ENCODE assay signal across 27 cellular contexts in the genomic region with DNA sequence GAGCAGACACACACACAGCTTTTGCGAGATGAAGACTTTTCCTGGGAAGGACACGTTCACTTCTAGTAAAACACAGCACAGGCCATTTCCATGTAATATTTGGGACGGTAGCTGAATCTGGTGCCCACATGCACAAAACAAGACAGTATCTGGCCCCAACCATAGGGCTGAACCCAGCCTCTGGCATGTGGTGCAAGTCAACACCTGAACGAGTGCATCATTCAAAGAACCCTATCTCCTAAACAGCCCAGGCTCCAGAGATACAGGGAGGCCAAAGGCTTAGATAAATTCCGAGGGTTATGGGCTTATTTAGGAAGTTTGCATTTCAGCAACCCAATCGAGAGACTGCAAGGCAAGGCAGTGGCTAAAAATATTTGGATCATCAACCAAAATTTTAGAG. TPM values are rescaled to one million over a fixed set of nuclear protein-coding genes. Genes with fewer than 3 reads are reported as not detected.
DNase-seq lines count a peak whose midpoint lies in the region; FAIRE-seq and TF ChIP-seq lines count a peak whose summit lies in the region.
"Had no signal": no experiment of that assay in that cellular context is flagged by ENCODE, and none has a peak within 500 bp of the region (broad histone marks: within the 10 kb centered on the region; RNA-seq: fewer than 3 reads in every experiment).

No MANE protein-coding gene starts in this region.

- POLR2A ChIA-PET in CD8-positive, alpha-beta memory T cell (lab: Charles Lee) = no interaction called here

- no peak for TF ChIP-seq POLR2A in testis (IDR thresholded peaks at IDR 0.05)

- H3K36me3 ChIP-seq in CD8-positive, alpha-beta memory T cell (ENCODE audit: insufficient read depth, low read length) = no peaks in the 10 kb centered on the region
- H3K36me3 ChIP-seq in WERI-Rb-1 (peaks cover 13% of the 10 kb centered on the region), kidney (ENCODE audit: control insufficient read depth in 1 of 2, insufficient read depth in 2 of 2, low read length in 2 of 2) (peaks cover 3 to 5% of the 10 kb centered on the region in 2 donors), testis (ENCODE audit: low read depth, missing control alignments) (no peaks in the 10 kb centered on the region)
- H3K36me3 ChIP-seq: pancreas had no signal

- intact Hi-C loops in kidney (cut with DNase I) = no loop called here
- intact Hi-C loops in testis (cut with DNase I; ENCODE audit: low total_unique reads) = no loop called here

- H3K27me3 ChIP-seq in CD8-positive, alpha-beta memory T cell (ENCODE audit: insufficient read depth, low read length, poor library complexity, severe bottlenecking) = no peaks in the 10 kb centered on the region
- H3K27me3 ChIP-seq in WERI-Rb-1 (ENCODE audit: insufficient read depth, low read depth, severe bottlenecking) (no peaks in the 10 kb centered on the region), testis (no peaks in the 10 kb centered on the region)
- H3K27me3 ChIP-seq: heart left ventricle, pancreas had no signal

- peaks cover under 1 to 10% of the 10 kb centered on the region in 2 donors for H3K27me3 Mint-ChIP-seq in CD8-positive, alpha-beta memory T cell

- peak overlapping the region in 5 of 7 donors; percentile 66 to 89 (median 79) for H3K4me3 Mint-ChIP-seq in CD8-positive, alpha-beta memory T cell
- H3K4me3 Mint-ChIP-seq: activated CD8-positive, alpha-beta T cell treated with anti-CD3 and anti-CD28 coated beads, Interleukin-2, amount 10 ng/mL, durations not matched to agents 7 days and 5 days; stimulated activated effector memory CD8-positive, alpha-beta T cell treated with anti-CD3 and anti-CD28 coated beads, Interleukin-12 subunit alpha, Interleukin-12 subunit beta, amount 100 ng/mL, for 72 hours had no signal

- peak overlapping the region in 2 of 8 donors; percentile 52 to 72 for H3K27ac Mint-ChIP-seq in CD8-positive, alpha-beta memory T cell
- H3K27ac Mint-ChIP-seq: activated CD8-positive, alpha-beta T cell treated with anti-CD3 and anti-CD28 coated beads, Interleukin-2, amount 10 ng/mL, durations not matched to agents 7 days and 5 days; activated naive CD8-positive, alpha-beta T cell treated with anti-CD3 and anti-CD28 coated beads for 36 hours; activated T-cell treated with anti-CD3 and anti-CD28 coated beads, Interleukin-2, amount 50 U/mL, for 72 hours; CD8-positive, alpha-beta T cell; stimulated activated effector memory CD8-positive, alpha-beta T cell treated with anti-CD3 and anti-CD28 coated beads, Interleukin-12 subunit alpha, Interleukin-12 subunit beta, amount 100 ng/mL, for 72 hours had no signal

- H3K9me3 ChIP-seq in CD8-positive, alpha-beta memory T cell (ENCODE audit: low read length) = no peaks in the 10 kb centered on the region
- H3K9me3 ChIP-seq in WERI-Rb-1 (ENCODE audit: severe bottlenecking) = peaks cover 3% of the 10 kb centered on the region
- H3K9me3 ChIP-seq in kidney (ENCODE audit: control insufficient read depth in 1 of 2, low read length in 2 of 2) = peaks cover 0 to under 1% of the 10 kb centered on the region in 2 donors
- H3K9me3 ChIP-seq in testis = no peaks in the 10 kb centered on the region
- H3K9me3 ChIP-seq: pancreas had no signal

- peaks cover 13% of the 10 kb centered on the region for H3K4me1 ChIP-seq in CD8-positive, alpha-beta memory T cell (ENCODE audit: insufficient read depth, low read length)
- H3K4me1 ChIP-seq in kidney (ENCODE audit: control insufficient read depth in 1 of 2, insufficient read depth in 1 of 2, low read depth in 1 of 2, low read length in 2 of 2) = peaks cover 0 to 4% of the 10 kb centered on the region in 2 donors
- no peaks in the 10 kb centered on the region for H3K4me1 ChIP-seq in testis
- H3K4me1 ChIP-seq: pancreas had no signal

- TF ChIP-seq CTCF in WERI-Rb-1 (IDR thresholded peaks at IDR 0.05; ENCODE audit: low read depth, low read length) (no peak), kidney (IDR thresholded peaks at IDR 0.05; ENCODE audit: borderline replicate concordance, extremely low read depth, insufficient read depth) (no peak), testis (IDR thresholded peaks at IDR 0.05) (no peak)

- no peak for DNase-seq in CD8-positive, alpha-beta memory T cell
- DNase-seq in WERI-Rb-1 (peak; percentile 5), kidney (peak; percentile 6), testis (peak; percentile 13), amygdala (lab: John Stamatoyannopoulos, UW) (no peak), NCI-H2227 treated with DMSO at 0.1 percent for 48 hours (lab: John Stamatoyannopoulos, UW) (no peak)
- DNase-seq in activated CD4-positive, alpha-beta T cell treated with anti-CD3 and anti-CD28 coated beads for 1 hour = no peak
- DNase-seq: activated CD8-positive, alpha-beta T cell treated with anti-CD3 and anti-CD28 coated beads, Interleukin-2, amount 10 ng/mL, durations not matched to agents 7 days and 5 days; activated naive CD8-positive, alpha-beta T cell treated with anti-CD3 and anti-CD28 coated beads for 36 hours; activated T-cell treated with anti-CD3 and anti-CD28 coated beads, Interleukin-2, amount 50 U/mL, for 72 hours; caudate nucleus; DMS153; heart left ventricle; Karpas-422; MV-4-11; NCI-H187; NCI-H526 treated with DMSO at 0.1 percent for 48 hours; SHP77 treated with DMSO at 0.1 percent for 48 hours; stimulated activated CD4-positive, alpha-beta T cell treated with anti-CD3 and anti-CD28 coated beads, Interleukin-2, amount 100 ng/mL, for 48 hours; SW 1271; T1000 had no signal

- 65 to 82% methylated on average over 6 of the region's 6 CpGs for WGBS in testis, 2 donors

- peaks cover 15 to 19% (median 15%) of the 10 kb centered on the region in 3 donors for H3K4me1 Mint-ChIP-seq in CD8-positive, alpha-beta memory T cell

- CTCF ChIA-PET in CD8-positive, alpha-beta memory T cell (lab: Charles Lee) = no interaction called here

- H3K4me3 ChIP-seq in CD8-positive, alpha-beta memory T cell (ENCODE audit: low read length) = no peak overlapping the region
- H3K4me3 ChIP-seq in WERI-Rb-1 (ENCODE audit: low read depth, low read length) = no peak overlapping the region
- no peak overlapping the region for H3K4me3 ChIP-seq in kidney (ENCODE audit: low read length in 2 of 2)
- H3K4me3 ChIP-seq in testis = no peak overlapping the region
- H3K4me3 ChIP-seq: heart left ventricle, pancreas had no signal

- no peak overlapping the region for H3K9ac ChIP-seq in kidney (ENCODE audit: low read length in 2 of 2)

- no peak for FAIRE-seq in kidney (lab: Jason Lieb, UNC)
- FAIRE-seq: astrocyte, G401.6, GM18507, pancreas had no signal

- H3K36me3 Mint-ChIP-seq in CD8-positive, alpha-beta memory T cell = peaks cover under 1 to 6% (median 2%) of the 10 kb centered on the region in 3 donors

- no peak overlapping the region for H3K27ac ChIP-seq in CD8-positive, alpha-beta memory T cell (ENCODE audit: low read depth, low read length)
- H3K27ac ChIP-seq in WERI-Rb-1 (no peak overlapping the region), kidney (ENCODE audit: low read depth in 2 of 2, low read length in 2 of 2) (no peak overlapping the region), testis (no peak overlapping the region)
- H3K27ac ChIP-seq: heart left ventricle, pancreas had no signal

- peaks cover 4 to 10% (median 7%) of the 10 kb centered on the region in 5 donors for H3K9me3 Mint-ChIP-seq in CD8-positive, alpha-beta memory T cell

RNA-seq across cellular contexts. Expression of gene TFDP1, which starts 2.7 kb away (rescaled TPM):
- total RNA-seq in CD8-positive, alpha-beta memory T cell = 100 to 1,000 TPM; 176 to 184 TPM
- polyA plus RNA-seq in CD8-positive, alpha-beta memory T cell = 59.6 TPM
- total RNA-seq in kidney = 46.9 TPM
- polyA plus RNA-seq in kidney (ENCODE audit: insufficient read depth, low read depth, low replicate concordance) = 33.8 TPM
- total RNA-seq in testis = 10 to 100 TPM; 72.4 to 73.1 TPM
- 135 TPM for polyA plus RNA-seq in testis (ENCODE audit: insufficient read depth, low read depth, low replicate concordance)

Comparison
In these comparisons a context has a peak if more than half of its experiments do, and no peak if none do; other contexts are left out.
1. DNase-seq: peak in WERI-Rb-1 (single experiment), kidney (single experiment) and testis (single experiment); none in CD8-positive, alpha-beta memory T cell (0 of 5), amygdala (0 of 56), activated CD4-positive, alpha-beta T cell treated with anti-CD3 and anti-CD28 coated beads for 1 hour (single experiment) and NCI-H2227 treated with DMSO at 0.1 percent for 48 hours (single experiment).